ENCODE assay signal across 17 cellular contexts in the genomic region with DNA sequence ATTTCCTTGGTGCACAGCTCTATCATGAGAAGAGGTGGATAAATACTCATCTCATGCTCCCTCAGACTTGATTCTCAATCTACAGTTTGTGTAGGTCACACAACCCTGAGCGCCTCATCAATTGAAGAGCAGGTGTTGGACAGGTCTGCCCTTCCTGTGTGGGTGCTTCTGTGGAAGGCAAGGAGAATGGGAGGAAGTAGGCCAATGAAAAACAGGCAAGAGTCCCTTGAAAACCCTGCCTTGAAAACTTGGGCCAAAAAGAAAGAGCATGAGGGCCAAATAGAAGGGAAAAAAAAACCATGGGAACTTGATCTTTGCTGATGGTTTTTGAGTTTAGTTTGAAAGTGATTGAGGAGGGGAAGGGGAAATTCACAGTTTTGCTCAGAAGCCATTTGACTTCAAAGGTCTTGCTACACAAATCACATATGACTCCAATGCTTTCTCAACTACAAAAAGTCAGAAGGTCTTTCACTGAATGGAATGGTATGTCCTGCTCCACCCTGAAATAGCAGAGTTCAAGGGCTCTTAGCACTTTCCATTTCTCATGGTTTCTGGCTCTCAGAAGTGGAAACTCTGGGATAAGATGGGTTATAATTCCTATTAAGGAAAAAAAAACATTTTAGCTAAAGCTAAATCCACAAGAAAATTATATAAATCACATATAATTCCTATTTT. TPM values are rescaled to one million over a fixed set of nuclear protein-coding genes. Genes with fewer than 3 reads are reported as not detected.
A peak's percentile ranks its signal among the peaks of the same experiment; 100 is the strongest.
DNase-seq lines count a peak whose midpoint lies in the region; ATAC-seq, FAIRE-seq and TF ChIP-seq lines count a peak whose summit lies in the region.
"Had no signal": no experiment of that assay in that cellular context is flagged by ENCODE, and none has a peak within 500 bp of the region (broad histone marks: within the 10 kb centered on the region; RNA-seq: fewer than 3 reads in every experiment).

No MANE protein-coding gene starts in this region.

- CTCF ChIA-PET in PC-3 (lab: Charles Lee) = no interaction called here

- H4K20me1 ChIP-seq in PC-3 (ENCODE audit: low read length) = no peaks in the 10 kb centered on the region

- H3K4me1 Mint-ChIP-seq in naive thymus-derived CD8-positive, alpha-beta T cell = no peaks in the 10 kb centered on the region

- TF ChIP-seq CTCF in gastroesophageal sphincter (IDR thresholded peaks at IDR 0.05) (no peak), PC-3 (conservative IDR thresholded peaks at IDR 0.05; ENCODE audit: low read depth, low read length) (no peak)

- no peak overlapping the region for H3K4me2 ChIP-seq in PC-3 (ENCODE audit: low read length)

- H3K9me2 ChIP-seq in PC-3 (replicated peaks; ENCODE audit: low read length) = no peaks in the 10 kb centered on the region

- H3K27ac ChIP-seq in gastroesophageal sphincter (peak overlapping the region in 1 of 4 donors; percentile 1), PC-3 (ENCODE audit: low read length) (no peak overlapping the region)
- H3K27ac ChIP-seq: neutrophil, SK-N-MC had no signal

- FAIRE-seq in HTR-8/SVneo (lab: Jason Lieb, UNC) = no peak

- ATAC-seq in gastroesophageal sphincter (peak; percentile 77), PC-3 (no peak)
- no peak for ATAC-seq in naive thymus-derived CD8-positive, alpha-beta T cell

- intact Hi-C loops in PC-3 (cut with micrococcal nuclease) = no loop called here

- no peak overlapping the region for H3K27ac Mint-ChIP-seq in naive thymus-derived CD8-positive, alpha-beta T cell

- no peak for TF ChIP-seq EP300 in gastroesophageal sphincter (IDR thresholded peaks at IDR 0.05)

- 40% methylated on average over 1 of the region's 1 CpG; no CpG with 5 or more reads in 1 of the 2 donors for WGBS in gastroesophageal sphincter (ENCODE audit: low coverage in 1 of 2), 2 donors

- POLR2A ChIA-PET in naive thymus-derived CD8-positive, alpha-beta T cell (lab: Charles Lee) = no interaction called here
- POLR2A ChIA-PET in PC-3 (lab: Charles Lee; ENCODE audit: unreplicated experiment) = interaction anchor here (0.7 kb wide), 1 partner anchor 13 kb away, joined by 4 read pairs; no protein-coding TSS in a partner anchor

- peak; percentile 53 for DNase-seq in DMS53 (lab: John Stamatoyannopoulos, UW)
- peak; percentile 66 for DNase-seq in adipocyte (ENCODE audit: low read depth)
- peak; percentile 41 for DNase-seq in skeletal muscle cell (ENCODE audit: low read depth)
- DNase-seq in naive thymus-derived CD8-positive, alpha-beta T cell = no peak
- no peak for DNase-seq in HTR-8/SVneo (ENCODE audit: insufficient read length, low spot score)
- no peak for DNase-seq in DMS153 (lab: John Stamatoyannopoulos, UW)
- no peak for DNase-seq in PC-3
- DNase-seq: activated CD8-positive, alpha-beta memory T cell treated with anti-CD3 and anti-CD28 coated beads for 24 hours; DMS 273 treated with DMSO at 0.1 percent for 48 hours; effector memory CD4-positive, alpha-beta T cell; heart left ventricle; NCI-H1092; NCI-H345 had no signal

- H3F3A ChIP-seq in PC-3 (ENCODE audit: low read length, unreplicated experiment) = no peaks in the 10 kb centered on the region

- H2AFZ ChIP-seq in PC-3 (ENCODE audit: low read length) = no peak overlapping the region

- no peak overlapping the region for H3K4me3 Mint-ChIP-seq in naive thymus-derived CD8-positive, alpha-beta T cell

- H3K4me1 ChIP-seq in adipocyte (ENCODE audit: control insufficient read depth, insufficient read depth, low read length) (peaks cover 37% of the 10 kb centered on the region), gastroesophageal sphincter (no peaks in the 10 kb centered on the region), PC-3 (ENCODE audit: insufficient read depth, low read length) (peaks cover 12% of the 10 kb centered on the region)

- H3K4me3 ChIP-seq in adipocyte (ENCODE audit: low read length) = no peak overlapping the region
- H3K4me3 ChIP-seq in gastroesophageal sphincter = no peak overlapping the region
- no peak overlapping the region for H3K4me3 ChIP-seq in skeletal muscle cell (ENCODE audit: low read depth, low read length)
- no peak overlapping the region for H3K4me3 ChIP-seq in PC-3 (ENCODE audit: low read length)
- H3K4me3 ChIP-seq: heart left ventricle, SK-N-MC had no signal

- H3K79me2 ChIP-seq in PC-3 (ENCODE audit: low read length) = no peaks in the 10 kb centered on the region

- H3K9me3 ChIP-seq in adipocyte (ENCODE audit: control insufficient read depth, low read length) (no peaks in the 10 kb centered on the region), gastroesophageal sphincter (no peaks in the 10 kb centered on the region), PC-3 (ENCODE audit: low read length) (no peaks in the 10 kb centered on the region)
- H3K9me3 ChIP-seq: heart left ventricle, neutrophil had no signal

- H3K27me3 ChIP-seq in adipocyte (replicated peaks; ENCODE audit: control insufficient read depth, insufficient read depth, low read length) (no peaks in the 10 kb centered on the region), gastroesophageal sphincter (no peaks in the 10 kb centered on the region), PC-3 (ENCODE audit: low read length) (no peaks in the 10 kb centered on the region)
- H3K27me3 ChIP-seq: heart left ventricle, neutrophil had no signal

- no peaks in the 10 kb centered on the region for H3K36me3 Mint-ChIP-seq in naive thymus-derived CD8-positive, alpha-beta T cell

- H3K9me3 Mint-ChIP-seq in naive thymus-derived CD8-positive, alpha-beta T cell = no peaks in the 10 kb centered on the region

- no peak for TF ChIP-seq POLR2A in gastroesophageal sphincter (IDR thresholded peaks at IDR 0.05)

- H3K9ac ChIP-seq in adipocyte (ENCODE audit: low read length) (peak overlapping the region; percentile 52), PC-3 (ENCODE audit: low read length) (no peak overlapping the region)

- no TSS peak for BruUV-seq in PC-3 (replicated peaks; lab: Mats Ljungman, UMichigan)

- H3K36me3 ChIP-seq in adipocyte (ENCODE audit: control insufficient read depth, insufficient read depth, low read length, severe bottlenecking) (no peaks in the 10 kb centered on the region), gastroesophageal sphincter (no peaks in the 10 kb centered on the region), PC-3 (ENCODE audit: low read depth, low read length) (no peaks in the 10 kb centered on the region)
- H3K36me3 ChIP-seq: heart left ventricle, neutrophil had no signal

- H3K27me3 Mint-ChIP-seq in naive thymus-derived CD8-positive, alpha-beta T cell = peaks cover 0 to 8% (median 0%) of the 10 kb centered on the region in 5 donors

RNA-seq across cellular contexts. Expression of gene TM4SF1, which starts 37.2 kb away (rescaled TPM):
- total RNA-seq in gastroesophageal sphincter (100 to 1,000 TPM in 1 of 4 donors, 10 to 100 TPM in 3; 20.9 to 128 (median 71.9) TPM), PC-3 (2014; rRNA removed) (408 and 535 TPM in 2 replicates)
- total RNA-seq in naive thymus-derived CD8-positive, alpha-beta T cell = not detected
- not detected for polyA plus RNA-seq in naive thymus-derived CD8-positive, alpha-beta T cell

RNA-seq across cellular contexts. Expression of gene TM4SF4, which starts 59.8 kb away (rescaled TPM):
- total RNA-seq in gastroesophageal sphincter = 1 to 10 TPM in 3 of 4 donors, not detected in 1; 1.3 to 3.2 (median 2.2) TPM
- not detected for total RNA-seq in naive thymus-derived CD8-positive, alpha-beta T cell
- polyA plus RNA-seq in naive thymus-derived CD8-positive, alpha-beta T cell = not detected
- 0.23 and 0.40 TPM in 2 replicates for total RNA-seq in PC-3 (2014; rRNA removed)
- total RNA-seq: heart left ventricle, subcutaneous adipose tissue had no signal
- polyA plus RNA-seq: heart left ventricle had no signal

Comparison
In these comparisons a context has a peak if more than half of its experiments do, and no peak if none do; other contexts are left out.
1. DNase-seq: peak in DMS53 (single experiment), adipocyte (single experiment) and skeletal muscle cell (single experiment); none in naive thymus-derived CD8-positive, alpha-beta T cell (0 of 10), HTR-8/SVneo (single experiment), DMS153 (single experiment) and PC-3 (single experiment).
2. RNA of gene TM4SF1, which starts 37.2 kb away (total RNA-seq): 408 to 535 TPM in PC-3 and 20.9 to 128 TPM in gastroesophageal sphincter; not detected in naive thymus-derived CD8-positive, alpha-beta T cell; every median in the first group is over 10 times any median in the second.